9 cellular contexts compared by ENCODE assay signal in genomic region chr3:55180936-55181535, GRCh38.
DNase-seq lines count a peak whose midpoint lies in the region; ATAC-seq and TF ChIP-seq lines count a peak whose summit lies in the region.
"Had no signal": no experiment of that assay in that cellular context is flagged by ENCODE, and none has a peak within 500 bp of the region (broad histone marks: within the 10 kb centered on the region; RNA-seq: fewer than 3 reads in every experiment).

No MANE protein-coding gene starts in this region.

- TF ChIP-seq CTCF in brain (conservative IDR thresholded peaks at IDR 0.05) (peak; percentile 65 to 83), right lobe of liver (IDR thresholded peaks at IDR 0.05) (peak; percentile 55 to 82 (median 79))

- peak in 3 of 4 donors; percentile 35 to 48 (median 36) for ATAC-seq in right lobe of liver
- ATAC-seq in GM21717 (IDR thresholded peaks at IDR 0.05; ENCODE audit: unreplicated experiment) = no peak

- no peaks in the 10 kb centered on the region for H3K9me3 Mint-ChIP-seq in activated CD4-positive, alpha-beta T cell treated with anti-CD3 and anti-CD28 coated beads, Interleukin-2, amount 10 ng/mL, durations not matched to agents 24 days and 14 days
- H3K9me3 Mint-ChIP-seq in brain = no peaks in the 10 kb centered on the region

- H3K36me3 ChIP-seq in right lobe of liver = no peaks in the 10 kb centered on the region

- no peaks in the 10 kb centered on the region for H3K4me1 ChIP-seq in right lobe of liver

- H3K27ac Mint-ChIP-seq in activated CD4-positive, alpha-beta T cell treated with anti-CD3 and anti-CD28 coated beads, Interleukin-2, amount 10 ng/mL, durations not matched to agents 24 days and 14 days = no peak overlapping the region
- H3K27ac Mint-ChIP-seq in brain = no peak overlapping the region

- intact Hi-C loops in activated CD4-positive, alpha-beta T cell treated with anti-CD3 and anti-CD28 coated beads, Interleukin-2, amount 10 ng/mL, durations not matched to agents 24 days and 14 days (cut with micrococcal nuclease) = loop anchor here (5.0 to 10.0 kb wide), 2 partner anchors 326 to 754 kb away; no protein-coding TSS in a partner anchor
- intact Hi-C loops in right lobe of liver (cut with DNase I) = no loop called here

- H3K9me3 ChIP-seq in right lobe of liver = no peaks in the 10 kb centered on the region

- H3K27ac ChIP-seq in right lobe of liver = no peak overlapping the region

- H3K27me3 Mint-ChIP-seq in activated CD4-positive, alpha-beta T cell treated with anti-CD3 and anti-CD28 coated beads, Interleukin-2, amount 10 ng/mL, durations not matched to agents 24 days and 14 days = no peaks in the 10 kb centered on the region
- H3K27me3 Mint-ChIP-seq in brain = peaks cover 7% of the 10 kb centered on the region

- H3K4me1 Mint-ChIP-seq in activated CD4-positive, alpha-beta T cell treated with anti-CD3 and anti-CD28 coated beads, Interleukin-2, amount 10 ng/mL, durations not matched to agents 24 days and 14 days = no peaks in the 10 kb centered on the region
- peaks cover 9% of the 10 kb centered on the region for H3K4me1 Mint-ChIP-seq in brain

- H3K27me3 ChIP-seq in right lobe of liver = peaks cover 0 to 5% of the 10 kb centered on the region in 2 donors

- H3K4me3 ChIP-seq in right lobe of liver = no peak overlapping the region
- H3K4me3 ChIP-seq: skin epidermis had no signal

- 35% methylated on average over 6 of the region's 6 CpGs for WGBS in right lobe of liver (ENCODE audit: insufficient coverage, low coverage, low lambda C conversion rate, missing lambda C conversion rate)

- peak; percentile 63 for DNase-seq in activated CD4-positive, alpha-beta T cell treated with anti-CD3 and anti-CD28 coated beads, Interleukin-2, amount 10 ng/mL, durations not matched to agents 24 days and 14 days
- DNase-seq in activated CD4-positive, alpha-beta T cell treated with anti-CD3 and anti-CD28 coated beads for 1 hour = no peak
- DNase-seq in NCI-H1105 (lab: John Stamatoyannopoulos, UW) (peak; percentile 20), right lobe of liver (no peak), A172 (ENCODE audit: low spot score) (no peak), ureter (ENCODE audit: low spot score) (no peak)

- H3K4me3 Mint-ChIP-seq in activated CD4-positive, alpha-beta T cell treated with anti-CD3 and anti-CD28 coated beads, Interleukin-2, amount 10 ng/mL, durations not matched to agents 24 days and 14 days = no peak overlapping the region
- no peak overlapping the region for H3K4me3 Mint-ChIP-seq in brain

- no peaks in the 10 kb centered on the region for H3K36me3 Mint-ChIP-seq in activated CD4-positive, alpha-beta T cell treated with anti-CD3 and anti-CD28 coated beads, Interleukin-2, amount 10 ng/mL, durations not matched to agents 24 days and 14 days (ENCODE audit: low read depth)
- no peaks in the 10 kb centered on the region for H3K36me3 Mint-ChIP-seq in brain

- no peak for TF ChIP-seq POLR2A in right lobe of liver (IDR thresholded peaks at IDR 0.05)

Comparison
In these comparisons a context has a peak if more than half of its experiments do, and no peak if none do; other contexts are left out.
1. DNase-seq: peak in activated CD4-positive, alpha-beta T cell treated with anti-CD3 and anti-CD28 coated beads, Interleukin-2, amount 10 ng/mL, durations not matched to agents 24 days and 14 days (single experiment) and NCI-H1105 (single experiment); none in activated CD4-positive, alpha-beta T cell treated with anti-CD3 and anti-CD28 coated beads for 1 hour (single experiment), right lobe of liver (0 of 3), A172 (single experiment) and ureter (single experiment).